26 cellular contexts compared by ENCODE assay signal in the genomic region with DNA sequence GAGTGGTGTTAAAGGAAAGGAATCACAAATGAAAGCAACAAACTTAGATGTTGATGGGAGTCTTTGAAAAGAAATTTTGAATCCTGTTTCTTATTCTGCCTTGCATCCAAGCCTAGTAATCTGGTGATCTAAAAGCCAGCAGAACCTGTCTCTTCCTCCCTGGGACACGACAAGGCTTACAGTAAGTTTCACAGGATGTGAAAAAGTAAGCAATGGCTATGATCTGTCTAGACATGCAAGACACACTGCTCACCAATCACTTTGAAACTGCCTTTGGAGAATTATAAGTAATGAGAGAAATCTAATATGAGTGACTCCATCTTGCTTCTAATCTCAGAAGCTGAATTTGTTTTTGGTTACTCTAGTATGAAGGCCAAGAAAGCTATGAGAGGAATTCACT.
DNase-seq lines count a peak whose midpoint lies in the region; ATAC-seq, FAIRE-seq and TF ChIP-seq lines count a peak whose summit lies in the region.
"Had no signal": no experiment of that assay in that cellular context is flagged by ENCODE, and none has a peak within 500 bp of the region (broad histone marks: within the 10 kb centered on the region; RNA-seq: fewer than 3 reads in every experiment).

No MANE protein-coding gene starts in this region.

- no peak for TF ChIP-seq CTCF in mammary epithelial cell (conservative IDR thresholded peaks at IDR 0.05 in 1 of 2, IDR thresholded peaks at IDR 0.05 in 1 of 2; ENCODE audit: extremely low read depth in 1 of 2, insufficient read depth in 1 of 2, low read depth in 1 of 2, low read length in 2 of 2)
- no peak for TF ChIP-seq CTCF in breast epithelium (IDR thresholded peaks at IDR 0.05)
- no peak for TF ChIP-seq CTCF in GM12878 (IDR thresholded peaks at IDR 0.05 in 2 of 3, conservative IDR thresholded peaks at IDR 0.05 in 1 of 3; ENCODE audit: control insufficient read depth in 2 of 3, extremely low read depth in 1 of 3, insufficient read depth in 1 of 3, low read depth in 3 of 3, low read length in 3 of 3)
- no peak for TF ChIP-seq CTCF in BE2C (IDR thresholded peaks at IDR 0.05; ENCODE audit: low read depth, low read length)

- no peak for FAIRE-seq in GM12878 (lab: Jason Lieb, UNC)

- intact Hi-C loops in mammary epithelial cell (cut with micrococcal nuclease) (no loop called here), breast epithelium (cut with DNase I; ENCODE audit: low total_unique reads) (no loop called here), GM12878 (cut with micrococcal nuclease; ENCODE audit: unreplicated experiment) (loop anchor here (5.0 kb wide), 1 partner anchor 418 kb away; a partner anchor contains a TSS)

- H4K20me1 ChIP-seq in mammary epithelial cell (ENCODE audit: insufficient read depth, low read length) (no peaks in the 10 kb centered on the region), GM12878 (ENCODE audit: control insufficient read depth, insufficient read depth) (no peaks in the 10 kb centered on the region)

- peak; percentile 70 for DNase-seq in mammary epithelial cell
- DNase-seq in breast epithelium (ENCODE audit: low spot score in 2 of 2) = no peak
- peak; percentile 15 for DNase-seq in GM12878 (ENCODE audit: low read depth, low spot score)
- no peak for DNase-seq in cerebellum (ENCODE audit: low spot score)
- DNase-seq in activated gamma-delta T cell treated with Interleukin-2 at 50 U/mL for 16 hours = no peak
- DNase-seq in BE2C = no peak
- DNase-seq in activated naive CD4-positive, alpha-beta T cell (lab: John Stamatoyannopoulos, UW) = no peak
- DNase-seq: 8988T; activated CD4-positive, alpha-beta T cell treated with anti-CD3 and anti-CD28 coated beads for 4 hours; aorta; CD8-positive, alpha-beta memory T cell; effector CD8-positive, alpha-beta T cell; GDM1; kidney glomerular epithelial cell; MG63; NCI-H1417 treated with DMSO at 0.1 percent for 48 hours; NCI-H2107; NCI-H524 treated with DMSO at 0.1 percent for 48 hours; nucleus accumbens; Peyer's patch; spleen; stimulated activated CD4-positive, alpha-beta T cell treated with anti-CD3 and anti-CD28 coated beads, Interleukin-4, amount 100 ng/mL, for 4 hours; stimulated activated naive CD8-positive, alpha-beta T cell treated with anti-CD3 and anti-CD28 coated beads, Interleukin-15, Interleukin-2, amounts not matched to agents 100 U/mL and 50 U/mL, for 24 hours had no signal

- RAD21 ChIA-PET in GM12878 (lab: Charles Lee; ENCODE audit: unreplicated experiment) = interaction anchor here (0.9 to 4.4 kb wide), 4 partner anchors 10 to 34 kb away, joined by 3 to 40 read pairs (median 3); no protein-coding TSS in a partner anchor

- TF ChIP-seq EP300 in GM12878 (IDR thresholded peaks at IDR 0.05; ENCODE audit: borderline replicate concordance in 1 of 2, control insufficient read depth in 1 of 2, low read depth in 2 of 2, low read length in 2 of 2) = no peak

- H3K4me1 ChIP-seq in mammary epithelial cell (ENCODE audit: insufficient read depth, low read length) (peaks cover 25% of the 10 kb centered on the region), breast epithelium (no peaks in the 10 kb centered on the region), GM12878 (ENCODE audit: control insufficient read depth, insufficient read depth, low read length) (peaks cover 26% of the 10 kb centered on the region), BE2C (no peaks in the 10 kb centered on the region)
- H3K4me1 ChIP-seq: Peyer's patch, SJSA1, spleen had no signal

- H3K27me3 ChIP-seq in mammary epithelial cell (ENCODE audit: insufficient read depth, low read length) (no peaks in the 10 kb centered on the region), breast epithelium (no peaks in the 10 kb centered on the region), GM12878 (replicated peaks in 1 of 2; ENCODE audit: control insufficient read depth in 2 of 2, insufficient read depth in 2 of 2, low read length in 1 of 2) (no peaks in the 10 kb centered on the region), BE2C (no peaks in the 10 kb centered on the region)
- H3K27me3 ChIP-seq: MG63, Peyer's patch, SJSA1, spleen had no signal

- ATAC-seq in HG02885 (IDR thresholded peaks at IDR 0.05; ENCODE audit: poor library complexity, unreplicated experiment) (peak; percentile 31), GM12878 (peak; percentile 6; the same call in 2 of the 3 replicates)
- ATAC-seq: activated naive CD4-positive, alpha-beta T cell treated with anti-CD3 and anti-CD28 coated beads, Interleukin-2, amount 50 U/mL, for 72 hours; stimulated activated naive CD8-positive, alpha-beta T cell treated with anti-CD3 and anti-CD28 coated beads, Interleukin-15, Interleukin-2, amounts not matched to agents 100 U/mL and 50 U/mL, for 24 hours had no signal

- TF ChIP-seq POLR2A in breast epithelium (IDR thresholded peaks at IDR 0.05) = no peak
- no peak for TF ChIP-seq POLR2A in GM12878 (IDR thresholded peaks at IDR 0.05; ENCODE audit: low read depth, low read length)

- H3K27ac ChIP-seq in mammary epithelial cell (ENCODE audit: insufficient read depth, low read depth, low read length) (no peak overlapping the region), breast epithelium (no peak overlapping the region), GM12878 (ENCODE audit: control insufficient read depth, insufficient read depth) (0 out of 2 replicates have a peak overlapping the region, but pooled peaks have one; percentile 24)
- H3K27ac ChIP-seq: Peyer's patch, SJSA1, spleen had no signal

- H3K4me3 ChIP-seq in mammary epithelial cell (replicated peaks in 1 of 3; ENCODE audit: insufficient read depth in 1 of 3, low read depth in 2 of 3, low read length in 3 of 3) (no peak overlapping the region), breast epithelium (no peak overlapping the region), GM12878 (no peak overlapping the region), BE2C (ENCODE audit: low read depth, low read length) (no peak overlapping the region)
- H3K4me3 ChIP-seq: MG63, Peyer's patch, SJSA1, spleen had no signal

- H3K4me2 ChIP-seq in mammary epithelial cell (ENCODE audit: insufficient read depth, low read depth, low read length) = peak overlapping the region; percentile 17
- H3K4me2 ChIP-seq in GM12878 (ENCODE audit: control insufficient read depth, insufficient read depth) = peak overlapping the region; percentile 48; the same call in 1 of the 2 replicates

- POLR2A ChIA-PET in GM12878 (lab: Charles Lee) = interaction anchor here (1.1 kb wide), 1 partner anchor 10 kb away, joined by 3 read pairs; no protein-coding TSS in a partner anchor

- H3K36me3 ChIP-seq in mammary epithelial cell (ENCODE audit: insufficient read depth, low read length) = no peaks in the 10 kb centered on the region
- H3K36me3 ChIP-seq in breast epithelium = no peaks in the 10 kb centered on the region
- H3K36me3 ChIP-seq in GM12878 (ENCODE audit: control insufficient read depth in 2 of 2, insufficient read depth in 2 of 2, low read length in 1 of 2) = no peaks in the 10 kb centered on the region
- H3K36me3 ChIP-seq in BE2C = no peaks in the 10 kb centered on the region
- H3K36me3 ChIP-seq: MG63, Peyer's patch, SJSA1, spleen had no signal

- CTCF ChIA-PET in mammary epithelial cell (lab: Charles Lee; ENCODE audit: low non-redundant PET) (interaction anchor here (0.6 kb wide), 1 partner anchor 153 kb away, joined by 4 read pairs; no protein-coding TSS in a partner anchor), GM12878 (lab: Yijun Ruan, JAX) (interaction anchor here (1.6 to 1.7 kb wide), 2 partner anchors 10 to 12 kb away, joined by 6 read pairs; no protein-coding TSS in a partner anchor)

- dilution Hi-C loops in mammary epithelial cell (cut with HindIII; ENCODE audit: low sequenced_read_pairs) = no loop called here

- WGBS in mammary epithelial cell (ENCODE audit: low coverage, missing lambda C conversion rate) = 0% methylated on average over 1 of the region's 1 CpG
- WGBS in GM12878 (ENCODE audit: insufficient coverage, insufficient replicate concordance, low lambda C conversion rate, missing lambda C conversion rate) = 0% methylated on average over 1 of the region's 1 CpG

- SMC1A ChIA-PET in GM12878 (lab: Charles Lee; ENCODE audit: uncharacterized antibody, unreplicated experiment) = interaction anchor here (1.0 to 10.1 kb wide), 4 partner anchors 11 to 38 kb away, joined by 3 to 138 read pairs (median 30); no protein-coding TSS in a partner anchor

- TF ChIP-seq RAD21 in GM12878 (IDR thresholded peaks at IDR 0.05; ENCODE audit: insufficient read depth, low read depth, low read length) = no peak

- H3K9ac ChIP-seq in mammary epithelial cell (ENCODE audit: insufficient read depth, low read length) = no peak overlapping the region
- H3K9ac ChIP-seq in GM12878 (ENCODE audit: control insufficient read depth, insufficient read depth, low read length) = no peak overlapping the region

- no peaks in the 10 kb centered on the region for H3K79me2 ChIP-seq in mammary epithelial cell (ENCODE audit: insufficient read depth, low read length)
- no peaks in the 10 kb centered on the region for H3K79me2 ChIP-seq in GM12878 (ENCODE audit: control insufficient read depth, insufficient read depth, low read length)

- in situ Hi-C loops in mammary epithelial cell (cut with MboI; ENCODE audit: low sequenced_read_pairs in 2 of 2) (no loop called here), GM12878 (cut with MboI) (no loop called here)

- H3K9me3 ChIP-seq in mammary epithelial cell (replicated peaks; ENCODE audit: insufficient read depth, low read length) = no peaks in the 10 kb centered on the region
- no peaks in the 10 kb centered on the region for H3K9me3 ChIP-seq in breast epithelium
- H3K9me3 ChIP-seq in GM12878 (replicated peaks; ENCODE audit: control insufficient read depth, insufficient read depth, low read length) = no peaks in the 10 kb centered on the region; the same call in 1 of the 3 replicates
- no peaks in the 10 kb centered on the region for H3K9me3 ChIP-seq in BE2C
- H3K9me3 ChIP-seq: MG63, Peyer's patch, SJSA1 had no signal

- BruUV-seq in mammary epithelial cell (replicated peaks; lab: Mats Ljungman, UMichigan) (no TSS peak), GM12878 (replicated peaks; lab: Mats Ljungman, UMichigan) (no TSS peak)

- H2AFZ ChIP-seq in mammary epithelial cell (ENCODE audit: low read depth, low read length) (peak overlapping the region; percentile 78), GM12878 (ENCODE audit: control insufficient read depth, low read depth, low read length) (peak overlapping the region; percentile 38)

TF ChIP-seq in GM12878, 131 proteins besides CTCF, POLR2A, EP300 and RAD21:
- TF ChIP-seq, protein P1, sequence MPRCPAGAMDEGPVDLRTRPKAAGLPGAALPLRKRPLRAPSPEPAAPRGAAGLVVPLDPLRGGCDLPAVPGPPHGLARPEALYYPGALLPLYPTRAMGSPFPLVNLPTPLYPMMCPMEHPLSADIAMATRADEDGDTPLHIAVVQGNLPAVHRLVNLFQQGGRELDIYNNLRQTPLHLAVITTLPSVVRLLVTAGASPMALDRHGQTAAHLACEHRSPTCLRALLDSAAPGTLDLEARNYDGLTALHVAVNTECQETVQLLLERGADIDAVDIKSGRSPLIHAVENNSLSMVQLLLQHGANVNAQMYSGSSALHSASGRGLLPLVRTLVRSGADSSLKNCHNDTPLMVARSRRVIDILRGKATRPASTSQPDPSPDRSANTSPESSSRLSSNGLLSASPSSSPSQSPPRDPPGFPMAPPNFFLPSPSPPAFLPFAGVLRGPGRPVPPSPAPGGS (IDR thresholded peaks at IDR 0.05; ENCODE audit: borderline replicate concordance, insufficient read depth, low read depth, low read length, poor library complexity, severe bottlenecking) = no peak

Comparison
In these comparisons a context has a peak if more than half of its experiments do, and no peak if none do; other contexts are left out.
1. DNase-seq: peak in mammary epithelial cell (single experiment) and GM12878 (single experiment); none in breast epithelium (0 of 2), cerebellum (single experiment), activated gamma-delta T cell treated with Interleukin-2 at 50 U/mL for 16 hours (single experiment), BE2C (single experiment) and activated naive CD4-positive, alpha-beta T cell (0 of 4).